Comparison of ENCODE assay signal across 8 cellular contexts in genomic region chr20:39338977-39339376, GRCh38.
DNase-seq lines count a peak whose midpoint lies in the region; ATAC-seq and TF ChIP-seq lines count a peak whose summit lies in the region.

No MANE protein-coding gene starts in this region.

- H3F3A ChIP-seq in DOHH2 (ENCODE audit: control insufficient read depth, insufficient read depth) = no peaks in the 10 kb centered on the region

- peaks cover 0 to 4% of the 10 kb centered on the region in 2 donors for H3K9me3 Mint-ChIP-seq in effector memory CD8-positive, alpha-beta T cell

- H4K20me1 ChIP-seq in DOHH2 (ENCODE audit: control insufficient read depth, insufficient read depth, low read depth, low read length) (no peaks in the 10 kb centered on the region), osteoblast (ENCODE audit: insufficient read depth, low read length) (no peaks in the 10 kb centered on the region)

- no peaks in the 10 kb centered on the region for H3K36me3 Mint-ChIP-seq in effector memory CD8-positive, alpha-beta T cell (ENCODE audit: insufficient read depth)

- H3K79me2 ChIP-seq in DOHH2 (ENCODE audit: control insufficient read depth, low read length) (no peaks in the 10 kb centered on the region), osteoblast (ENCODE audit: insufficient read depth, low read length) (no peaks in the 10 kb centered on the region)

- TF ChIP-seq CTCF in DOHH2 (IDR thresholded peaks at IDR 0.05; ENCODE audit: low read depth, low read length, poor library complexity, severe bottlenecking) = no peak
- no peak for TF ChIP-seq CTCF in osteoblast (IDR thresholded peaks at IDR 0.05; ENCODE audit: extremely low read depth, low read depth, low read length)

- H3K4me1 ChIP-seq in DOHH2 (ENCODE audit: control insufficient read depth, low read length) (peaks cover 21% of the 10 kb centered on the region), osteoblast (ENCODE audit: insufficient read depth, low read length) (no peaks in the 10 kb centered on the region)

- no peak overlapping the region for H3K27ac Mint-ChIP-seq in effector memory CD8-positive, alpha-beta T cell

- H3K9me2 ChIP-seq in DOHH2 (replicated peaks; ENCODE audit: control insufficient read depth, low read length) = no peaks in the 10 kb centered on the region

- H3K36me3 ChIP-seq in DOHH2 (ENCODE audit: control insufficient read depth, low read length) (no peaks in the 10 kb centered on the region), osteoblast (ENCODE audit: insufficient read depth, low read length) (no peaks in the 10 kb centered on the region)

- no peak overlapping the region for H3K4me3 Mint-ChIP-seq in effector memory CD8-positive, alpha-beta T cell

- no peaks in the 10 kb centered on the region for H3K4me1 Mint-ChIP-seq in effector memory CD8-positive, alpha-beta T cell (ENCODE audit: low read depth in 2 of 2)

- H2AFZ ChIP-seq in osteoblast (ENCODE audit: low read length) = no peak overlapping the region

- H3K9me3 ChIP-seq in DOHH2 (ENCODE audit: control insufficient read depth, insufficient read depth, low read length) (no peaks in the 10 kb centered on the region), osteoblast (ENCODE audit: low read depth, low read length) (no peaks in the 10 kb centered on the region)

- peak; percentile 87 for ATAC-seq in GM19468 (IDR thresholded peaks at IDR 0.05; ENCODE audit: extremely low read depth, unreplicated experiment)
- ATAC-seq in HG03280 (IDR thresholded peaks at IDR 0.05; ENCODE audit: unreplicated experiment) = peak; percentile 76
- ATAC-seq in effector memory CD8-positive, alpha-beta T cell (replicated peaks) = peak; percentile 26

- intact Hi-C loops in posterior cingulate gyrus (cut with DNase I) = no loop called here

- H3K4me2 ChIP-seq in DOHH2 (ENCODE audit: low read length) (peak overlapping the region; percentile 50), osteoblast (ENCODE audit: insufficient read depth, low read length) (no peak overlapping the region)

- DNase-seq in effector memory CD8-positive, alpha-beta T cell = no peak
- DNase-seq in NCI-H510A treated with DMSO at 0.1 percent for 48 hours (lab: John Stamatoyannopoulos, UW) (no peak), T-helper 9 cell (no peak), osteoblast (ENCODE audit: insufficient read length, low spot score, missing footprints) (no peak), posterior cingulate gyrus (no peak)

- H3K27me3 Mint-ChIP-seq in effector memory CD8-positive, alpha-beta T cell = peaks cover 6 to 9% of the 10 kb centered on the region in 2 donors

- no peak overlapping the region for H3K4me3 ChIP-seq in DOHH2 (ENCODE audit: low read length)
- H3K4me3 ChIP-seq in osteoblast (ENCODE audit: insufficient read depth, low read length) = no peak overlapping the region

- no peaks in the 10 kb centered on the region for H3K27me3 ChIP-seq in DOHH2 (ENCODE audit: control insufficient read depth, low read length)
- H3K27me3 ChIP-seq in osteoblast (ENCODE audit: insufficient read depth, low read length) = no peaks in the 10 kb centered on the region

- H3K27ac ChIP-seq in DOHH2 (ENCODE audit: low read depth, low read length) = no peak overlapping the region
- H3K27ac ChIP-seq in osteoblast (ENCODE audit: low read depth, low read length) = no peak overlapping the region

Comparison
In these comparisons a context has a peak if more than half of its experiments do, and no peak if none do; other contexts are left out.
1. ATAC-seq: peak in every context shown above with its lines; median percentile 87 in GM19468; 76 in HG03280; 26 in effector memory CD8-positive, alpha-beta T cell.